In the genomic region with DNA sequence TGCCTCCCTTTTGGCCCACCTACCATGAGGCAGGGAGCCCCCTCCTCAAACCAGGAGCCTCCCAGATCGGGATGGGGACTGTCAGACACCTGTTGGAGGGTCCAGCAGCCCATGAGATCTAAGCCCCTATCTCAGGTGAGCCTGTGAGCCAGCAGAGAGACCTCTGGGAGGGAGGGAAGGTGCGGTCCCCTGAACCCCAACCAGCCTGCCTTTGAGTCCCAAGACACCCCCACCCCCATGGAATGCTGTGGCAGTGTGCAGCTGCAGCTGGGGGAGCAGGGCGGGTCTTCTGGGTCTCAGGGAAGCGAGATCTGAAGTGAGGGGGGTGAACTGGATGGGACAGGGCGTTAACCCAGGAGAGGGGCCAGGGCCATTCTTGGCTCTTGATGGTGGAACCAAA, we compare ENCODE assay signal across 13 cellular contexts. TPM values are rescaled to one million over a fixed set of nuclear protein-coding genes. Genes with fewer than 3 reads are reported as not detected.
DNase-seq lines count a peak whose midpoint lies in the region; ATAC-seq and TF ChIP-seq lines count a peak whose summit lies in the region.
"Had no signal": no experiment of that assay in that cellular context is flagged by ENCODE, and none has a peak within 500 bp of the region (broad histone marks: within the 10 kb centered on the region; RNA-seq: fewer than 3 reads in every experiment).

No MANE protein-coding gene starts in this region.

- H3K36me3 Mint-ChIP-seq in brain: peaks cover 6% of the 10 kb centered on the region
- H3K36me3 Mint-ChIP-seq in nephron (ENCODE audit: low read depth): peaks cover 14% of the 10 kb centered on the region

- H3K4me1 Mint-ChIP-seq in brain: peaks cover 43% of the 10 kb centered on the region
- peaks cover 43% of the 10 kb centered on the region for H3K4me1 Mint-ChIP-seq in nephron

- peaks cover 0 to 3% (median 0%) of the 10 kb centered on the region in 5 experiments for H3K9me3 Mint-ChIP-seq in brain
- no peaks in the 10 kb centered on the region for H3K9me3 Mint-ChIP-seq in nephron
- H3K9me3 Mint-ChIP-seq: HFFc6 had no signal

- H3K27me3 Mint-ChIP-seq in brain: peaks cover 26% of the 10 kb centered on the region
- peaks cover 7% of the 10 kb centered on the region for H3K27me3 Mint-ChIP-seq in nephron (ENCODE audit: low read depth)

- intact Hi-C loops in left ventricle myocardium inferior (cut with micrococcal nuclease): loop anchor here (10.0 kb wide), 1 partner anchor 462 kb away; no protein-coding TSS in a partner anchor
- intact Hi-C loops in Right ventricle myocardium superior (cut with DNase I): no loop called here

- peak overlapping the region; percentile 36 for H3K27ac ChIP-seq in left ventricle myocardium inferior (replicated peaks)

- H3K27me3 ChIP-seq in left ventricle myocardium inferior (ENCODE audit: low read depth): no peaks in the 10 kb centered on the region
- H3K27me3 ChIP-seq: Peyer's patch had no signal

- H3K36me3 ChIP-seq in left ventricle myocardium inferior: no peaks in the 10 kb centered on the region
- H3K36me3 ChIP-seq: Peyer's patch had no signal

- DNase-seq in left ventricle myocardium inferior: no peak
- DNase-seq in Right ventricle myocardium superior: no peak
- no peak for DNase-seq in GDM1 (lab: John Stamatoyannopoulos, UW)
- DNase-seq in anterior cingulate cortex (lab: John Stamatoyannopoulos, UW): no peak
- DNase-seq in NCI-H526 treated with DMSO at 0.1 percent for 48 hours (lab: John Stamatoyannopoulos, UW): no peak
- DNase-seq in activated CD4-positive, CD25-positive, alpha-beta regulatory T cell (lab: John Stamatoyannopoulos, UW): no peak
- DNase-seq: activated CD8-positive, alpha-beta memory T cell treated with anti-CD3 and anti-CD28 coated beads, Interleukin-2, amount 50 U/mL, for 48 hours; HFFc6; Peyer's patch; T1000 had no signal

- H3K27ac Mint-ChIP-seq in brain: peak overlapping the region in 3 of 5 experiments; percentile 57 to 87 (median 83)
- H3K27ac Mint-ChIP-seq in nephron: peak overlapping the region; percentile 80 to 95 (median 85)
- H3K27ac Mint-ChIP-seq: HFFc6 had no signal

- H3K4me3 Mint-ChIP-seq in brain (peak overlapping the region; percentile 51 to 73 (median 67)), nephron (peak overlapping the region; percentile 65 to 78 (median 73))
- H3K4me3 Mint-ChIP-seq: HFFc6 had no signal

- peaks cover 67% of the 10 kb centered on the region for H3K4me1 ChIP-seq in left ventricle myocardium inferior

- TF ChIP-seq CTCF in left ventricle myocardium inferior (IDR thresholded peaks at IDR 0.05; ENCODE audit: borderline replicate concordance): no peak
- no peak for TF ChIP-seq CTCF in brain (conservative IDR thresholded peaks at IDR 0.05)
- TF ChIP-seq CTCF in nephron (IDR thresholded peaks at IDR 0.05; ENCODE audit: unreplicated experiment in 3 of 3): no peak

- no peak overlapping the region for H3K4me3 ChIP-seq in left ventricle myocardium inferior

- no peak for ATAC-seq in Right ventricle myocardium superior (ENCODE audit: poor library complexity)
- ATAC-seq: left lobe of liver had no signal

- H3K9me3 ChIP-seq in left ventricle myocardium inferior (replicated peaks): no peaks in the 10 kb centered on the region
- H3K9me3 ChIP-seq: Peyer's patch had no signal

RNA-seq across cellular contexts. Expression of gene CDKN1C, which starts 1.4 kb away (rescaled TPM):
- total RNA-seq in left ventricle myocardium inferior: 33.0 TPM
- total RNA-seq in Right ventricle myocardium superior: 37.7 TPM
- polyA plus RNA-seq in brain (ENCODE audit: insufficient read depth, low read depth, low replicate concordance): 323 TPM

RNA-seq across cellular contexts. Expression of gene PHLDA2, which starts 42.3 kb away (rescaled TPM):
- total RNA-seq in left ventricle myocardium inferior (not detected), Right ventricle myocardium superior (1.1 TPM)
- 10.6 TPM for polyA plus RNA-seq in brain (ENCODE audit: insufficient read depth, low read depth, low replicate concordance)
